Comparison of ENCODE assay signal across 8 cellular contexts in genomic region chr12:53380104-53380796, GRCh38. TPM values are rescaled to one million over a fixed set of nuclear protein-coding genes. Genes with fewer than 3 reads are reported as not detected.
DNase-seq lines count a peak whose midpoint lies in the region; ATAC-seq and TF ChIP-seq lines count a peak whose summit lies in the region.

Gene SP1, plus strand, starts transcription at chr12:53380176. Its CDS starts 116 bp downstream, at chr12:53380292.

- H3K27ac Mint-ChIP-seq in GM23338, result peak within 1 kb of the TSS; percentile 99
- H3K27ac Mint-ChIP-seq in activated T-helper 2 cell treated with anti-CD3 and anti-CD28 coated beads, Interferon-gamma antibody, Interleukin-2, Interleukin-4, amounts not matched to agents 10 μg/mL and 5 μg/mL and 100 μg/mL, durations not matched to agents 14 hours and 24 hours and 36 hours, result peak within 1 kb of the TSS; percentile 83
- H3K27ac Mint-ChIP-seq in natural killer cell treated with Interleukin-12 subunit alpha and Interleukin-12 subunit beta and Interleukin-15 and Interleukin-18, amount 100 ng/mL, for 72 hours, result peak within 1 kb of the TSS in 1 of 2 donors; percentile 90
- peak within 1 kb of the TSS; percentile 94 for H3K27ac Mint-ChIP-seq in stimulated activated naive CD8-positive, alpha-beta T cell treated with anti-CD3 and anti-CD28 coated beads, Interleukin-15, Interleukin-2, amounts not matched to agents 100 ng/mL and 50 ng/mL, for 24 hours

- TF ChIP-seq CTCF in GM23338 (conservative IDR thresholded peaks at IDR 0.05; ENCODE audit: low read depth in 2 of 2) (no peak), LNCaP clone FGC (IDR thresholded peaks at IDR 0.05; ENCODE audit: control insufficient read depth, extremely low read depth, insufficient read depth) (no peak)

- intact Hi-C loops in activated T-helper 2 cell treated with anti-CD3 and anti-CD28 coated beads, Interferon-gamma antibody, Interleukin-2, Interleukin-4, amounts not matched to agents 10 μg/mL and 5 μg/mL and 100 μg/mL, durations not matched to agents 14 hours and 24 hours and 36 hours (cut with micrococcal nuclease), result loop anchor here (1.0 to 5.0 kb wide), 5 partner anchors 28 to 121 kb away; partner anchors contain the start of genes MYG1, PFDN5 and TARBP2

- H3K4me2 ChIP-seq in GM23338, result peak within 1 kb of the TSS; percentile 86

- TF ChIP-seq POLR2A in Raji (IDR thresholded peaks at IDR 0.05; ENCODE audit: insufficient read depth, low read depth, low read length), result peak; percentile 54

- H3K9me3 Mint-ChIP-seq in GM23338, result no peaks in the 10 kb centered on the region; the same call in 1 of the 3 replicates
- H3K9me3 Mint-ChIP-seq in activated T-helper 2 cell treated with anti-CD3 and anti-CD28 coated beads, Interferon-gamma antibody, Interleukin-2, Interleukin-4, amounts not matched to agents 10 μg/mL and 5 μg/mL and 100 μg/mL, durations not matched to agents 14 hours and 24 hours and 36 hours, result no peaks in the 10 kb centered on the region
- H3K9me3 Mint-ChIP-seq in natural killer cell treated with Interleukin-12 subunit alpha and Interleukin-12 subunit beta and Interleukin-15 and Interleukin-18, amount 100 ng/mL, for 72 hours, result no peaks in the 10 kb centered on the region
- no peaks in the 10 kb centered on the region for H3K9me3 Mint-ChIP-seq in stimulated activated naive CD8-positive, alpha-beta T cell treated with anti-CD3 and anti-CD28 coated beads, Interleukin-15, Interleukin-2, amounts not matched to agents 100 ng/mL and 50 ng/mL, for 24 hours

- peaks cover 4% of the 10 kb centered on the region for H3K27me3 Mint-ChIP-seq in GM23338 (ENCODE audit: insufficient read depth, low read depth, poor library complexity)
- H3K27me3 Mint-ChIP-seq in activated T-helper 2 cell treated with anti-CD3 and anti-CD28 coated beads, Interferon-gamma antibody, Interleukin-2, Interleukin-4, amounts not matched to agents 10 μg/mL and 5 μg/mL and 100 μg/mL, durations not matched to agents 14 hours and 24 hours and 36 hours (ENCODE audit: low read depth), result no peaks in the 10 kb centered on the region
- no peaks in the 10 kb centered on the region for H3K27me3 Mint-ChIP-seq in natural killer cell treated with Interleukin-12 subunit alpha and Interleukin-12 subunit beta and Interleukin-15 and Interleukin-18, amount 100 ng/mL, for 72 hours
- H3K27me3 Mint-ChIP-seq in stimulated activated naive CD8-positive, alpha-beta T cell treated with anti-CD3 and anti-CD28 coated beads, Interleukin-15, Interleukin-2, amounts not matched to agents 100 ng/mL and 50 ng/mL, for 24 hours, result no peaks in the 10 kb centered on the region

- peak within 1 kb of the TSS; percentile 99 for H3K27ac ChIP-seq in GM23338 (ENCODE audit: low read depth)

- DNase-seq in DMS53 treated with DMSO at 0.1 percent for 48 hours (lab: John Stamatoyannopoulos, UW; ENCODE audit: unreplicated experiment) (peak; percentile 87), GM23338 (ENCODE audit: low spot score) (peak; percentile 93), LNCaP clone FGC (ENCODE audit: low read depth) (peak; percentile 69), fibroblast of peridontal ligament (ENCODE audit: extremely low read depth) (peak; percentile 90)
- DNase-seq in activated T-helper 2 cell treated with anti-CD3 and anti-CD28 coated beads, Interferon-gamma antibody, Interleukin-2, Interleukin-4, amounts not matched to agents 10 μg/mL and 5 μg/mL and 100 μg/mL, durations not matched to agents 14 hours and 24 hours and 36 hours (ENCODE audit: low spot score), result peak; percentile 90
- DNase-seq in natural killer cell treated with Interleukin-12 subunit alpha and Interleukin-12 subunit beta and Interleukin-15 and Interleukin-18, amount 100 ng/mL, for 72 hours (ENCODE audit: low spot score), result peak; percentile 93

- peak within 1 kb of the TSS; percentile 66 for H3K4me3 ChIP-seq in GM23338
- peak within 1 kb of the TSS; percentile 56 for H3K4me3 ChIP-seq in LNCaP clone FGC (ENCODE audit: low read depth, low read length)

- H3K79me2 ChIP-seq in GM23338 (replicated peaks; ENCODE audit: insufficient read depth), result peaks cover 42% of the 10 kb centered on the region

- H3K27me3 ChIP-seq in GM23338 (ENCODE audit: insufficient read depth), result no peaks in the 10 kb centered on the region

- H3K4me1 Mint-ChIP-seq in GM23338, result peaks cover 29% of the 10 kb centered on the region
- H3K4me1 Mint-ChIP-seq in activated T-helper 2 cell treated with anti-CD3 and anti-CD28 coated beads, Interferon-gamma antibody, Interleukin-2, Interleukin-4, amounts not matched to agents 10 μg/mL and 5 μg/mL and 100 μg/mL, durations not matched to agents 14 hours and 24 hours and 36 hours (ENCODE audit: low read depth), result peaks cover 38% of the 10 kb centered on the region
- peaks cover 27 to 32% of the 10 kb centered on the region in 2 donors for H3K4me1 Mint-ChIP-seq in natural killer cell treated with Interleukin-12 subunit alpha and Interleukin-12 subunit beta and Interleukin-15 and Interleukin-18, amount 100 ng/mL, for 72 hours (ENCODE audit: low read depth in 2 of 2)
- H3K4me1 Mint-ChIP-seq in stimulated activated naive CD8-positive, alpha-beta T cell treated with anti-CD3 and anti-CD28 coated beads, Interleukin-15, Interleukin-2, amounts not matched to agents 100 ng/mL and 50 ng/mL, for 24 hours (ENCODE audit: low read depth), result peaks cover 43% of the 10 kb centered on the region

- ATAC-seq in GM23338, result peak; percentile 21
- ATAC-seq in natural killer cell treated with Interleukin-12 subunit alpha and Interleukin-12 subunit beta and Interleukin-15 and Interleukin-18, amount 100 ng/mL, for 72 hours, result peak; percentile 77 to 78

- H2AFZ ChIP-seq in GM23338, result no peak within 1 kb of the TSS

- H3F3A ChIP-seq in GM23338 (replicated peaks; ENCODE audit: low read depth), result 0 out of 2 replicates have a peak, but pooled peaks cover 6% of the 10 kb centered on the region

- no peaks in the 10 kb centered on the region; the same call in 1 of the 2 replicates for H4K20me1 ChIP-seq in GM23338 (replicated peaks; ENCODE audit: insufficient read depth)

- no peaks in the 10 kb centered on the region for H3K9me2 ChIP-seq in GM23338 (ENCODE audit: insufficient read depth)

- peaks cover 20% of the 10 kb centered on the region; the same call in 1 of the 2 replicates for H3K36me3 ChIP-seq in GM23338 (ENCODE audit: insufficient read depth)

- H3K4me3 Mint-ChIP-seq in GM23338, result peak within 1 kb of the TSS; percentile 90
- H3K4me3 Mint-ChIP-seq in activated T-helper 2 cell treated with anti-CD3 and anti-CD28 coated beads, Interferon-gamma antibody, Interleukin-2, Interleukin-4, amounts not matched to agents 10 μg/mL and 5 μg/mL and 100 μg/mL, durations not matched to agents 14 hours and 24 hours and 36 hours (ENCODE audit: low read depth), result peak within 1 kb of the TSS; percentile 87
- peak within 1 kb of the TSS; percentile 97 for H3K4me3 Mint-ChIP-seq in natural killer cell treated with Interleukin-12 subunit alpha and Interleukin-12 subunit beta and Interleukin-15 and Interleukin-18, amount 100 ng/mL, for 72 hours
- H3K4me3 Mint-ChIP-seq in stimulated activated naive CD8-positive, alpha-beta T cell treated with anti-CD3 and anti-CD28 coated beads, Interleukin-15, Interleukin-2, amounts not matched to agents 100 ng/mL and 50 ng/mL, for 24 hours, result peak within 1 kb of the TSS; percentile 92

- peaks cover 41% of the 10 kb centered on the region for H3K36me3 Mint-ChIP-seq in GM23338 (ENCODE audit: low read depth)
- H3K36me3 Mint-ChIP-seq in activated T-helper 2 cell treated with anti-CD3 and anti-CD28 coated beads, Interferon-gamma antibody, Interleukin-2, Interleukin-4, amounts not matched to agents 10 μg/mL and 5 μg/mL and 100 μg/mL, durations not matched to agents 14 hours and 24 hours and 36 hours (ENCODE audit: low read depth), result peaks cover 35% of the 10 kb centered on the region
- H3K36me3 Mint-ChIP-seq in natural killer cell treated with Interleukin-12 subunit alpha and Interleukin-12 subunit beta and Interleukin-15 and Interleukin-18, amount 100 ng/mL, for 72 hours, result peaks cover 12% of the 10 kb centered on the region
- peaks cover 35% of the 10 kb centered on the region for H3K36me3 Mint-ChIP-seq in stimulated activated naive CD8-positive, alpha-beta T cell treated with anti-CD3 and anti-CD28 coated beads, Interleukin-15, Interleukin-2, amounts not matched to agents 100 ng/mL and 50 ng/mL, for 24 hours (ENCODE audit: low read depth)

- peaks cover 16% of the 10 kb centered on the region for H3K4me1 ChIP-seq in GM23338 (ENCODE audit: insufficient read depth)

TF ChIP-seq in GM23338, 12 proteins besides CTCF, POLR2A, EP300 and RAD21:
- TF ChIP-seq POLR2AphosphoS5 (IDR thresholded peaks at IDR 0.05; ENCODE audit: low read depth) (peak; percentile 42), EZH2phosphoT487 (IDR thresholded peaks at IDR 0.05; ENCODE audit: unreplicated experiment) (no peak)

RNA-seq across cellular contexts. Expression of gene SP1, which starts in this region (rescaled TPM):
- 68.4 and 73.3 TPM in 2 replicates for total RNA-seq in GM23338 (2014; rRNA removed; shearing (Covaris generic))
- polyA plus RNA-seq in GM23338 (2016; fragmentation: Nextera tagmentation; extraction: Ambion mirVana), result 10.6 and 11.1 TPM in 2 replicates
- total RNA-seq in activated T-helper 2 cell treated with anti-CD3 and anti-CD28 coated beads, Interferon-gamma antibody, Interleukin-2, Interleukin-4, amounts not matched to agents 10 μg/mL and 5 μg/mL and 100 μg/mL, durations not matched to agents 14 hours and 24 hours and 36 hours, result 66.4 and 67.9 TPM in 2 replicates
- 10 to 100 TPM; 56.8 to 68.1 TPM for total RNA-seq in natural killer cell treated with Interleukin-12 subunit alpha and Interleukin-12 subunit beta and Interleukin-15 and Interleukin-18, amount 100 ng/mL, for 72 hours

Comparison
In these comparisons a context has a peak if more than half of its experiments do, and no peak if none do; other contexts are left out.
1. Peak in every context shown above with its lines: DNase-seq, ATAC-seq, H3K4me3 ChIP-seq and H3K27ac ChIP-seq.